19 cellular contexts compared by ENCODE assay signal in the genomic region with DNA sequence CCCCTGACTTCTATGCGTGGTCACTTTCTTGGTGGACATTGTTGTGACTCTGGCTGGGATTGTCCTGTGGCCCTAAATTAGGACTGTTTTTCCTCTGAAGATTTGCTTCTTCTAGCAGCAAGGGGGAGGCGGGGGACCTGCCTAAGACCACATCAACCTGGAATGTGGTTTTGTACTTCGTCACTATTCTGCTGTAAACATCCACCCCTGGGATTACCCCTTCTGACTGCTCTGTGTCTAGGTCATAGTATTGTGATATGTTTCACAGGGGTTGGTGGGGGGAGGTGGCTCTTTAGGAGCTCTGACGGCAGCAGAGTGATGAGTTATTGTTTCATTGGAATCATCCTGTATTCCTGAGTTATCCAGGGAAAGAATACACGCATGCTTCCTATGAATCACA.
DNase-seq lines count a peak whose midpoint lies in the region; ATAC-seq and TF ChIP-seq lines count a peak whose summit lies in the region.
"Had no signal": no experiment of that assay in that cellular context is flagged by ENCODE, and none has a peak within 500 bp of the region (broad histone marks: within the 10 kb centered on the region; RNA-seq: fewer than 3 reads in every experiment).

No MANE protein-coding gene starts in this region.

- no peaks in the 10 kb centered on the region for H3K27me3 Mint-ChIP-seq in activated CD8-positive, alpha-beta memory T cell treated with anti-CD3 and anti-CD28 coated beads, Interleukin-2, amount 10 ng/mL, durations not matched to agents 7 days and 5 days
- H3K27me3 Mint-ChIP-seq in stimulated activated naive CD8-positive, alpha-beta T cell treated with anti-CD3 and anti-CD28 coated beads, Interleukin-15, amount 100 ng/mL, for 72 hours, result peaks cover 7% of the 10 kb centered on the region
- H3K27me3 Mint-ChIP-seq in WTC11 (ENCODE audit: low read depth) (no peaks in the 10 kb centered on the region; the same call in 1 of the 2 replicates), MCF 10A (ENCODE audit: insufficient read depth, unreplicated experiment) (no peaks in the 10 kb centered on the region)
- H3K27me3 Mint-ChIP-seq: B cell; CD4-positive, CD25-positive, alpha-beta regulatory T cell had no signal

- ATAC-seq in activated CD8-positive, alpha-beta memory T cell treated with anti-CD3 and anti-CD28 coated beads, Interleukin-2, amount 10 ng/mL, durations not matched to agents 7 days and 5 days, result no peak
- ATAC-seq in stimulated activated naive CD8-positive, alpha-beta T cell treated with anti-CD3 and anti-CD28 coated beads, Interleukin-15, amount 100 ng/mL, for 72 hours, result peak; percentile 93
- no peak for ATAC-seq in stimulated activated naive CD8-positive, alpha-beta T cell treated with anti-CD3 and anti-CD28 coated beads, Interleukin-15, Interleukin-2, amounts not matched to agents 100 U/mL and 50 U/mL, for 24 hours
- no peak for ATAC-seq in WTC11
- ATAC-seq: HCT116 had no signal

- no peaks in the 10 kb centered on the region for H4K20me1 ChIP-seq in neural cell (ENCODE audit: insufficient read depth)

- no peaks in the 10 kb centered on the region for H3F3A ChIP-seq in neural cell (ENCODE audit: insufficient read depth, low read length, poor library complexity, severe bottlenecking)

- no peaks in the 10 kb centered on the region for H3K79me2 ChIP-seq in neural cell (replicated peaks; ENCODE audit: insufficient read depth, low read length)

- no TSS peak for BruUV-seq in MCF 10A (replicated peaks; lab: Mats Ljungman, UMichigan)

- H3K36me3 Mint-ChIP-seq in activated CD8-positive, alpha-beta memory T cell treated with anti-CD3 and anti-CD28 coated beads, Interleukin-2, amount 10 ng/mL, durations not matched to agents 7 days and 5 days, result no peaks in the 10 kb centered on the region
- H3K36me3 Mint-ChIP-seq in WTC11 (peaks cover 9% of the 10 kb centered on the region), MCF 10A (ENCODE audit: insufficient read depth, unreplicated experiment) (no peaks in the 10 kb centered on the region)
- H3K36me3 Mint-ChIP-seq: CD4-positive, CD25-positive, alpha-beta regulatory T cell had no signal

- CTCF ChIA-PET in activated CD8-positive, alpha-beta memory T cell treated with anti-CD3 and anti-CD28 coated beads, Interleukin-2, amount 10 ng/mL, durations not matched to agents 7 days and 5 days (lab: Charles Lee), result no interaction called here
- CTCF ChIA-PET in WTC11 (lab: Charles Lee) (no interaction called here), MCF 10A (lab: Yijun Ruan, JAX) (interaction anchor here (0.6 kb wide), 1 partner anchor 205 kb away, joined by 3 read pairs; no protein-coding TSS in a partner anchor)

- H3K9me3 ChIP-seq in neural cell (ENCODE audit: low read length), result peaks cover 8% of the 10 kb centered on the region

- no peak for TF ChIP-seq RAD21 in neural cell (conservative IDR thresholded peaks at IDR 0.05)

- H3K27ac Mint-ChIP-seq in activated CD8-positive, alpha-beta memory T cell treated with anti-CD3 and anti-CD28 coated beads, Interleukin-2, amount 10 ng/mL, durations not matched to agents 7 days and 5 days, result no peak overlapping the region
- H3K27ac Mint-ChIP-seq in stimulated activated naive CD8-positive, alpha-beta T cell treated with anti-CD3 and anti-CD28 coated beads, Interleukin-15, amount 100 ng/mL, for 72 hours, result peak overlapping the region in 1 of 2 donors; percentile 15
- H3K27ac Mint-ChIP-seq in WTC11, result no peak overlapping the region
- no peak overlapping the region for H3K27ac Mint-ChIP-seq in MCF 10A (ENCODE audit: low read depth, unreplicated experiment)
- H3K27ac Mint-ChIP-seq: B cell, HFFc6 had no signal

- H3K36me3 ChIP-seq in neural cell (ENCODE audit: insufficient read depth, low read length), result no peaks in the 10 kb centered on the region

- intact Hi-C loops in MCF 10A (cut with micrococcal nuclease), result no loop called here

- DNase-seq in activated CD8-positive, alpha-beta memory T cell treated with anti-CD3 and anti-CD28 coated beads, Interleukin-2, amount 10 ng/mL, durations not matched to agents 7 days and 5 days, result peak; percentile 4
- no peak for DNase-seq in activated CD8-positive, alpha-beta memory T cell treated with anti-CD3 and anti-CD28 coated beads, Interleukin-2, amount 50 U/mL, for 4 hours
- peak in 1 of 2 donors; percentile 15 for DNase-seq in stimulated activated naive CD8-positive, alpha-beta T cell treated with anti-CD3 and anti-CD28 coated beads, Interleukin-15, amount 100 ng/mL, for 72 hours
- no peak for DNase-seq in stimulated activated naive CD8-positive, alpha-beta T cell treated with anti-CD3 and anti-CD28 coated beads, Interleukin-15, Interleukin-2, amounts not matched to agents 100 U/mL and 50 U/mL, for 24 hours
- peak; percentile 8 for DNase-seq in coronary artery (ENCODE audit: low spot score)
- DNase-seq in WTC11 (ENCODE audit: low spot score), result no peak
- no peak for DNase-seq in MCF 10A (ENCODE audit: unreplicated experiment)
- DNase-seq: 8988T; C1 segment of cervical spinal cord; Calu3; CD4-positive, CD25-positive, alpha-beta regulatory T cell; DMS79 treated with DMSO at 0.1 percent for 48 hours; GF-D8; GOT3; H7; HFFc6 had no signal

- peaks cover 8% of the 10 kb centered on the region for H3K9me3 Mint-ChIP-seq in activated CD8-positive, alpha-beta memory T cell treated with anti-CD3 and anti-CD28 coated beads, Interleukin-2, amount 10 ng/mL, durations not matched to agents 7 days and 5 days (ENCODE audit: low read depth)
- H3K9me3 Mint-ChIP-seq in stimulated activated naive CD8-positive, alpha-beta T cell treated with anti-CD3 and anti-CD28 coated beads, Interleukin-15, amount 100 ng/mL, for 72 hours, result peaks cover 11 to 18% of the 10 kb centered on the region in 2 donors
- peaks cover 37% of the 10 kb centered on the region for H3K9me3 Mint-ChIP-seq in WTC11
- peaks cover 15% of the 10 kb centered on the region for H3K9me3 Mint-ChIP-seq in MCF 10A (ENCODE audit: unreplicated experiment)

- no peak overlapping the region for H3K4me3 ChIP-seq in coronary artery
- H3K4me3 ChIP-seq in neural cell (ENCODE audit: low read length), result no peak overlapping the region

- H2AFZ ChIP-seq in neural cell (ENCODE audit: low read depth, low read length), result peak overlapping the region; percentile 9

- H3K9me2 ChIP-seq in neural cell (ENCODE audit: insufficient read depth, low read length), result no peaks in the 10 kb centered on the region

- H3K4me2 ChIP-seq in neural cell (ENCODE audit: low read length), result no peak overlapping the region

- TF ChIP-seq CTCF in coronary artery (IDR thresholded peaks at IDR 0.05) (no peak), neural cell (IDR thresholded peaks at IDR 0.05; ENCODE audit: poor library complexity, severe bottlenecking) (no peak), WTC11 (IDR thresholded peaks at IDR 0.05) (no peak), MCF 10A (IDR thresholded peaks at IDR 0.05; ENCODE audit: unreplicated experiment) (no peak)

- no peak overlapping the region for H3K9ac ChIP-seq in neural cell (ENCODE audit: low read length)

- no peak overlapping the region for H3K4me3 Mint-ChIP-seq in activated CD8-positive, alpha-beta memory T cell treated with anti-CD3 and anti-CD28 coated beads, Interleukin-2, amount 10 ng/mL, durations not matched to agents 7 days and 5 days
- no peak overlapping the region for H3K4me3 Mint-ChIP-seq in stimulated activated naive CD8-positive, alpha-beta T cell treated with anti-CD3 and anti-CD28 coated beads, Interleukin-15, amount 100 ng/mL, for 72 hours
- H3K4me3 Mint-ChIP-seq in WTC11 (no peak overlapping the region), MCF 10A (ENCODE audit: unreplicated experiment) (no peak overlapping the region)
- H3K4me3 Mint-ChIP-seq: B cell; CD4-positive, CD25-positive, alpha-beta regulatory T cell; HFFc6 had no signal

- H3K4me1 Mint-ChIP-seq in activated CD8-positive, alpha-beta memory T cell treated with anti-CD3 and anti-CD28 coated beads, Interleukin-2, amount 10 ng/mL, durations not matched to agents 7 days and 5 days, result no peaks in the 10 kb centered on the region
- H3K4me1 Mint-ChIP-seq in stimulated activated naive CD8-positive, alpha-beta T cell treated with anti-CD3 and anti-CD28 coated beads, Interleukin-15, amount 100 ng/mL, for 72 hours, result peaks cover 17% of the 10 kb centered on the region
- H3K4me1 Mint-ChIP-seq in WTC11 (no peaks in the 10 kb centered on the region), MCF 10A (ENCODE audit: insufficient read depth, unreplicated experiment) (no peaks in the 10 kb centered on the region)
- H3K4me1 Mint-ChIP-seq: B cell had no signal

- H3K27ac ChIP-seq in coronary artery (no peak overlapping the region), neural cell (ENCODE audit: low read length) (peak overlapping the region; percentile 32)

- H3K27me3 ChIP-seq in neural cell (ENCODE audit: insufficient read depth, low read depth, low read length), result no peaks in the 10 kb centered on the region

- POLR2A ChIA-PET in WTC11 (lab: Charles Lee), result no interaction called here
- POLR2A ChIA-PET in MCF 10A (lab: Yijun Ruan, JAX), result no interaction called here

- TF ChIP-seq EP300 in neural cell (conservative IDR thresholded peaks at IDR 0.05; ENCODE audit: poor library complexity, severe bottlenecking), result no peak

TF ChIP-seq in neural cell, 6 proteins besides CTCF, POLR2A, EP300 and RAD21 (continues in another document):
- no peak for TF ChIP-seq TAF1 (IDR thresholded peaks at IDR 0.05; ENCODE audit: low read depth)

TF ChIP-seq in WTC11, 78 proteins besides CTCF, POLR2A, EP300 and RAD21:
- TF ChIP-seq NR1H2 (CRISPR knock-in tag; IDR thresholded peaks at IDR 0.05) (no peak), CREB1 (CRISPR knock-in tag; IDR thresholded peaks at IDR 0.05) (no peak), NFATC4 (CRISPR knock-in tag; IDR thresholded peaks at IDR 0.05) (no peak), FOXJ3 (CRISPR knock-in tag; IDR thresholded peaks at IDR 0.05; ENCODE audit: borderline replicate concordance) (no peak)

Comparison
In these comparisons a context has a peak if more than half of its experiments do, and no peak if none do; other contexts are left out.
1. DNase-seq: peak in activated CD8-positive, alpha-beta memory T cell treated with anti-CD3 and anti-CD28 coated beads, Interleukin-2, amount 10 ng/mL, durations not matched to agents 7 days and 5 days (single experiment) and coronary artery (single experiment); none in activated CD8-positive, alpha-beta memory T cell treated with anti-CD3 and anti-CD28 coated beads, Interleukin-2, amount 50 U/mL, for 4 hours (single experiment), stimulated activated naive CD8-positive, alpha-beta T cell treated with anti-CD3 and anti-CD28 coated beads, Interleukin-15, Interleukin-2, amounts not matched to agents 100 U/mL and 50 U/mL, for 24 hours (single experiment), WTC11 (single experiment) and MCF 10A (single experiment).